ENCODE assay signal across 8 cellular contexts in the genomic region with DNA sequence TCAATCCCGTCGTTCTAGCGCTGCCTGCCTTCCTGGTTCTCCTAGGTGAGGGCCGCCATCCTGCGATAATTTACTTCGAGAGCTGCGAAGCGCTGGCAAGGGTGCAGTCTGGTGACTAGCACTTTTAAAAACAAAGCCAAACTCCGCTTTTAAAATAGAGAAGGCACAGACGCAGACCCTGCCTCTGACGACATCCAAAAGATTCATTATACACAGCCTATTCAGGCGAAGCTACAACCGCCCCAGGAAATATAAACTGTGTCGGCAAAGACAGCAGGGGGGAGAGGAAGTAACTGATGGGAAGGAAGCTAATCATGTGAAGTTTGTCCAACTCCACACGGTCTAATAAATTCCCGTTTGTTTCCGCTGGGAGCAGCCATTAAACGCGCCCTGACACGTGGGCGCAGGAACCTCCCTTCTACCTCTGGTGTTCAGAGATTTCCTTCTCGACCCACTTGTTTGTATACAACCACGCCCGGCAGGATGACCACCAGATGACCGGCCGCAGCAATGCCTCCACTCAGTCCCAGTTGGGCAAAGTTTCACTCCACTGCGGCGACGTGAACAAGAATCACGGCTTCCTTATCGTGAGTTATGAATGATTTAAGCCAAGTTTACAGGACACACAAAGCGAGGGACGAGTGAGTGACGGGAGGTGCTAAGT. TPM values are rescaled to one million over a fixed set of nuclear protein-coding genes. Genes with fewer than 3 reads are reported as not detected.
A peak's percentile ranks its signal among the peaks of the same experiment; 100 is the strongest.
DNase-seq lines count a peak whose midpoint lies in the region; ATAC-seq and TF ChIP-seq lines count a peak whose summit lies in the region.

No MANE protein-coding gene starts in this region.

- peaks cover 37 to 40% of the 10 kb centered on the region in 2 donors for H3K27me3 Mint-ChIP-seq in CD4-positive, alpha-beta memory T cell
- H3K27me3 Mint-ChIP-seq in endothelial cell (ENCODE audit: unreplicated experiment) (peaks cover 7% of the 10 kb centered on the region), memory B cell (peaks cover 20% of the 10 kb centered on the region)

- no peaks in the 10 kb centered on the region for H3K36me3 ChIP-seq in CD4-positive, alpha-beta memory T cell (ENCODE audit: insufficient read depth, low read length)
- H3K36me3 ChIP-seq in SK-N-MC (ENCODE audit: insufficient read depth, low read length): no peaks in the 10 kb centered on the region

- peak overlapping the region; percentile 7 to 39 for H3K4me3 ChIP-seq in CD4-positive, alpha-beta memory T cell (ENCODE audit: low read length in 2 of 2)
- H3K4me3 ChIP-seq in SK-N-MC: peak overlapping the region; percentile 77

- peak overlapping the region in 1 of 7 donors; percentile 65 for H3K27ac Mint-ChIP-seq in CD4-positive, alpha-beta memory T cell
- H3K27ac Mint-ChIP-seq in endothelial cell (ENCODE audit: unreplicated experiment): peak overlapping the region; percentile 96
- H3K27ac Mint-ChIP-seq in memory B cell: no peak overlapping the region

- CTCF ChIA-PET in CD4-positive, alpha-beta memory T cell (lab: Charles Lee; ENCODE audit: partially characterized antibody): interaction anchor here (0.6 to 1.2 kb wide), 3 partner anchors 10 to 179 kb away, joined by 3 read pairs; no protein-coding TSS in a partner anchor

- ATAC-seq in memory B cell (ENCODE audit: low read depth) (peak; percentile 32), GM18858 (IDR thresholded peaks at IDR 0.05; ENCODE audit: unreplicated experiment) (no peak), HG03469 (IDR thresholded peaks at IDR 0.05; ENCODE audit: unreplicated experiment) (no peak)

- POLR2A ChIA-PET in CD4-positive, alpha-beta memory T cell (lab: Charles Lee; ENCODE audit: partially characterized antibody): no interaction called here

- no peaks in the 10 kb centered on the region for H3K9me3 ChIP-seq in CD4-positive, alpha-beta memory T cell (ENCODE audit: control insufficient read depth in 1 of 2, low read length in 2 of 2)
- H3K9me3 ChIP-seq in SK-N-MC (ENCODE audit: low read depth, low read length): no peaks in the 10 kb centered on the region

- no peaks in the 10 kb centered on the region for H3K36me3 Mint-ChIP-seq in CD4-positive, alpha-beta memory T cell
- H3K36me3 Mint-ChIP-seq in endothelial cell (ENCODE audit: low read depth, unreplicated experiment): no peaks in the 10 kb centered on the region
- H3K36me3 Mint-ChIP-seq in memory B cell: no peaks in the 10 kb centered on the region

- H3K4me1 Mint-ChIP-seq in CD4-positive, alpha-beta memory T cell: peaks cover 10 to 19% (median 11%) of the 10 kb centered on the region in 4 donors
- H3K4me1 Mint-ChIP-seq in endothelial cell (ENCODE audit: unreplicated experiment) (peaks cover 7% of the 10 kb centered on the region), memory B cell (peaks cover 8% of the 10 kb centered on the region)

- no peak for TF ChIP-seq CTCF in endothelial cell (IDR thresholded peaks at IDR 0.05; ENCODE audit: unreplicated experiment)

- no peak overlapping the region for H3K9ac ChIP-seq in SK-N-MC (ENCODE audit: insufficient read length)

- H3K9me3 Mint-ChIP-seq in CD4-positive, alpha-beta memory T cell: peaks cover 0 to 4% (median 0%) of the 10 kb centered on the region in 8 donors
- H3K9me3 Mint-ChIP-seq in endothelial cell (ENCODE audit: unreplicated experiment) (no peaks in the 10 kb centered on the region), memory B cell (no peaks in the 10 kb centered on the region)

- intact Hi-C loops in CD4-positive, alpha-beta memory T cell (cut with micrococcal nuclease): no loop called here

- H3K27ac ChIP-seq in CD4-positive, alpha-beta memory T cell (ENCODE audit: low read depth, low read length): no peak overlapping the region
- H3K27ac ChIP-seq in SK-N-MC: no peak overlapping the region

- H3K27me3 ChIP-seq in CD4-positive, alpha-beta memory T cell (ENCODE audit: insufficient read depth, low read length): peaks cover 32% of the 10 kb centered on the region

- H3K4me3 Mint-ChIP-seq in CD4-positive, alpha-beta memory T cell: peak overlapping the region; percentile 70 to 88 (median 79)
- H3K4me3 Mint-ChIP-seq in endothelial cell (ENCODE audit: unreplicated experiment): peak overlapping the region; percentile 94
- peak overlapping the region; percentile 75 for H3K4me3 Mint-ChIP-seq in memory B cell

- peaks cover 21% of the 10 kb centered on the region for H3K4me1 ChIP-seq in CD4-positive, alpha-beta memory T cell (ENCODE audit: insufficient read depth, low read length)

- no peak for DNase-seq in CD4-positive, alpha-beta memory T cell
- DNase-seq in HPDE6-E6E7 (ENCODE audit: extremely low spot score) (peak; percentile 49), SK-N-MC (ENCODE audit: low read depth, low spot score) (peak; percentile 86), endothelial cell (ENCODE audit: low spot score) (peak; percentile 55), memory B cell (ENCODE audit: low spot score in 2 of 2) (no peak), ureter (ENCODE audit: low spot score) (peak; percentile 59)

RNA-seq across cellular contexts. Expression of a gene that starts 1.3 kb away (rescaled TPM):
- total RNA-seq in CD4-positive, alpha-beta memory T cell: not detected
- polyA plus RNA-seq in CD4-positive, alpha-beta memory T cell: not detected
- total RNA-seq in endothelial cell (ENCODE audit: unreplicated experiment) (26.2 TPM), ureter (68.4 TPM)

Comparison
In these comparisons a context has a peak if more than half of its experiments do, and no peak if none do; other contexts are left out.
1. DNase-seq: peak in HPDE6-E6E7 (single experiment), SK-N-MC (single experiment), endothelial cell (single experiment) and ureter (single experiment); none in CD4-positive, alpha-beta memory T cell (0 of 5) and memory B cell (0 of 2).
2. RNA of a gene that starts 1.3 kb away (total RNA-seq): 68.4 TPM in ureter (single experiment) and 26.2 TPM in endothelial cell (single experiment); not detected in CD4-positive, alpha-beta memory T cell; every median in the first group is over 10 times any median in the second.
3. Peak in every context shown above with its lines, with median percentiles within 50 percentile points of each other: H3K4me3 Mint-ChIP-seq.